9 cellular contexts compared by ENCODE assay signal in genomic region chr1:25922064-25922632, GRCh38. TPM values are rescaled to one million over a fixed set of nuclear protein-coding genes. Genes with fewer than 3 reads are reported as not detected.
A peak's percentile ranks its signal among the peaks of the same experiment; 100 is the strongest.
DNase-seq lines count a peak whose midpoint lies in the region; ATAC-seq lines count a peak whose summit lies in the region.
"Had no signal": no experiment of that assay in that cellular context is flagged by ENCODE, and none has a peak within 500 bp of the region (broad histone marks: within the 10 kb centered on the region; RNA-seq: fewer than 3 reads in every experiment).

No MANE protein-coding gene starts in this region.

- H3K9me3 Mint-ChIP-seq in activated CD4-positive, alpha-beta memory T cell treated with anti-CD3 and anti-CD28 coated beads, Interleukin-2, amount 10 ng/mL, durations not matched to agents 7 days and 5 days: no peaks in the 10 kb centered on the region
- no peaks in the 10 kb centered on the region for H3K9me3 Mint-ChIP-seq in stimulated activated naive CD8-positive, alpha-beta T cell treated with anti-CD3 and anti-CD28 coated beads, Interleukin-15, amount 100 ng/mL, for 72 hours

- no peaks in the 10 kb centered on the region for H3K36me3 Mint-ChIP-seq in activated CD4-positive, alpha-beta memory T cell treated with anti-CD3 and anti-CD28 coated beads, Interleukin-2, amount 10 ng/mL, durations not matched to agents 7 days and 5 days (ENCODE audit: low read depth)

- H3K4me3 ChIP-seq in iPS-15b (ENCODE audit: low read depth, low read length): peak overlapping the region; percentile 81

- H3K4me1 ChIP-seq in iPS-15b (ENCODE audit: control insufficient read depth, insufficient read depth, low read length): peaks cover 13% of the 10 kb centered on the region

- CTCF ChIA-PET in activated CD4-positive, alpha-beta memory T cell treated with anti-CD3 and anti-CD28 coated beads, Interleukin-2, amount 10 ng/mL, durations not matched to agents 7 days and 5 days (lab: Charles Lee): interaction anchor here (0.9 to 1.5 kb wide), 3 partner anchors 17 to 66 kb away, joined by 3 to 8 read pairs (median 3); no protein-coding TSS in a partner anchor

- H3K9ac ChIP-seq in iPS-15b (ENCODE audit: low read depth, low read length): peak overlapping the region; percentile 82

- H3K27me3 Mint-ChIP-seq in activated CD4-positive, alpha-beta memory T cell treated with anti-CD3 and anti-CD28 coated beads, Interleukin-2, amount 10 ng/mL, durations not matched to agents 7 days and 5 days: peaks cover 41% of the 10 kb centered on the region
- H3K27me3 Mint-ChIP-seq in stimulated activated naive CD8-positive, alpha-beta T cell treated with anti-CD3 and anti-CD28 coated beads, Interleukin-15, amount 100 ng/mL, for 72 hours: peaks cover 6% of the 10 kb centered on the region

- H3K4me3 Mint-ChIP-seq in activated CD4-positive, alpha-beta memory T cell treated with anti-CD3 and anti-CD28 coated beads, Interleukin-2, amount 10 ng/mL, durations not matched to agents 7 days and 5 days: peak overlapping the region; percentile 62
- H3K4me3 Mint-ChIP-seq in stimulated activated naive CD8-positive, alpha-beta T cell treated with anti-CD3 and anti-CD28 coated beads, Interleukin-15, amount 100 ng/mL, for 72 hours: peak overlapping the region; percentile 84 to 93

- H3K27ac Mint-ChIP-seq in activated CD4-positive, alpha-beta memory T cell treated with anti-CD3 and anti-CD28 coated beads, Interleukin-2, amount 10 ng/mL, durations not matched to agents 7 days and 5 days: no peak overlapping the region
- peak overlapping the region; percentile 83 to 85 for H3K27ac Mint-ChIP-seq in stimulated activated naive CD8-positive, alpha-beta T cell treated with anti-CD3 and anti-CD28 coated beads, Interleukin-15, amount 100 ng/mL, for 72 hours

- H3K27me3 ChIP-seq in iPS-15b (ENCODE audit: control insufficient read depth, insufficient read depth, low read length): peaks cover 3% of the 10 kb centered on the region

- H3K36me3 ChIP-seq in iPS-15b (ENCODE audit: control insufficient read depth, insufficient read depth, low read length): no peaks in the 10 kb centered on the region

- DNase-seq in DMS53 (lab: John Stamatoyannopoulos, UW) (peak; percentile 33), DMS53 treated with DMSO at 0.1 percent for 48 hours (lab: John Stamatoyannopoulos, UW; ENCODE audit: unreplicated experiment) (no peak), cortex of kidney (lab: John Stamatoyannopoulos, UW) (no peak)
- no peak for DNase-seq in activated CD4-positive, alpha-beta memory T cell treated with anti-CD3 and anti-CD28 coated beads, Interleukin-2, amount 10 ng/mL, durations not matched to agents 7 days and 5 days
- no peak for DNase-seq in stimulated activated naive CD8-positive, alpha-beta T cell treated with anti-CD3 and anti-CD28 coated beads, Interleukin-15, amount 100 ng/mL, for 72 hours
- DNase-seq in stimulated activated CD4-positive, alpha-beta T cell treated with anti-CD3 and anti-CD28 coated beads, Interleukin-2, amount 100 ng/mL, for 48 hours: no peak
- DNase-seq: SIG-M5 had no signal

- ATAC-seq in stimulated activated naive CD8-positive, alpha-beta T cell treated with anti-CD3 and anti-CD28 coated beads, Interleukin-15, amount 100 ng/mL, for 72 hours: no peak
- ATAC-seq in HG02840 (IDR thresholded peaks at IDR 0.05; ENCODE audit: low FRiP score, unreplicated experiment): no peak

- peaks cover 29% of the 10 kb centered on the region for H3K4me1 Mint-ChIP-seq in activated CD4-positive, alpha-beta memory T cell treated with anti-CD3 and anti-CD28 coated beads, Interleukin-2, amount 10 ng/mL, durations not matched to agents 7 days and 5 days
- peaks cover 46% of the 10 kb centered on the region for H3K4me1 Mint-ChIP-seq in stimulated activated naive CD8-positive, alpha-beta T cell treated with anti-CD3 and anti-CD28 coated beads, Interleukin-15, amount 100 ng/mL, for 72 hours

- no peaks in the 10 kb centered on the region for H3K9me3 ChIP-seq in iPS-15b (ENCODE audit: control insufficient read depth, insufficient read depth, low read length)

- POLR2A ChIA-PET in activated CD4-positive, alpha-beta memory T cell treated with anti-CD3 and anti-CD28 coated beads, Interleukin-2, amount 10 ng/mL, durations not matched to agents 7 days and 5 days (lab: Charles Lee): interaction anchor here (1.1 to 2.5 kb wide), 7 partner anchors 8 to 102 kb away, joined by 3 to 18 read pairs (median 8); partner anchors contain the start of genes MTFR1L, PAFAH2 and STMN1

RNA-seq across cellular contexts. Expression of gene STMN1, which starts 15.9 kb away (rescaled TPM):
- total RNA-seq in activated CD4-positive, alpha-beta memory T cell treated with anti-CD3 and anti-CD28 coated beads, Interleukin-2, amount 10 ng/mL, durations not matched to agents 7 days and 5 days: 100 to 1,000 TPM; 610 to 616 TPM

RNA-seq across cellular contexts. Expression of gene PAQR7, which starts 46.6 kb away (rescaled TPM):
- 1 to 10 TPM; 1.4 TPM for total RNA-seq in activated CD4-positive, alpha-beta memory T cell treated with anti-CD3 and anti-CD28 coated beads, Interleukin-2, amount 10 ng/mL, durations not matched to agents 7 days and 5 days
